In genomic region chr1:185732941-185733340, GRCh38 we compare ENCODE assay signal across 17 cellular contexts.
"Had no signal": no experiment of that assay in that cellular context is flagged by ENCODE, and none has a peak within 500 bp of the region (broad histone marks: within the 10 kb centered on the region; RNA-seq: fewer than 3 reads in every experiment).

No MANE protein-coding gene starts in this region.

- H3K27me3 ChIP-seq: sigmoid colon had no signal

- H3K36me3 ChIP-seq: sigmoid colon, upper lobe of left lung had no signal

- DNase-seq: activated CD4-positive, alpha-beta T cell treated with anti-CD3 and anti-CD28 coated beads for 1 hour; activated CD4-positive, alpha-beta T cell treated with anti-CD3 and anti-CD28 coated beads, Interleukin-2, amount 50 U/mL, for 48 hours; activated gamma-delta T cell treated with Interleukin-2 at 50 U/mL for 16 hours; activated naive CD8-positive, alpha-beta T cell treated with anti-CD3 and anti-CD28 coated beads for 36 hours; activated T-cell treated with anti-CD3 and anti-CD28 coated beads, Interleukin-2, amount 50 U/mL, for 48 hours; dermis blood vessel endothelial cell; head of caudate nucleus; islet precursor cell; naive B cell; occipital lobe; psoas muscle; sigmoid colon; stimulated activated CD4-positive, alpha-beta T cell treated with anti-CD3 and anti-CD28 coated beads, Interleukin-2, amount 100 ng/mL, for 24 hours; stimulated activated naive CD4-positive, alpha-beta T cell; SW 1271; T-helper 9 cell; upper lobe of left lung had no signal

- H3K27ac ChIP-seq: psoas muscle had no signal

- H3K27ac Mint-ChIP-seq: activated naive CD8-positive, alpha-beta T cell treated with anti-CD3 and anti-CD28 coated beads for 36 hours; naive B cell had no signal

- H3K9me3 ChIP-seq: psoas muscle, sigmoid colon, upper lobe of left lung had no signal
